In genomic region chr2:163734401-163734800, GRCh38 we compare ENCODE assay signal across 10 cellular contexts. TPM values are rescaled to one million over a fixed set of nuclear protein-coding genes. Genes with fewer than 3 reads are reported as not detected.
A peak's percentile ranks its signal among the peaks of the same experiment; 100 is the strongest.
DNase-seq lines count a peak whose midpoint lies in the region; ATAC-seq, FAIRE-seq and TF ChIP-seq lines count a peak whose summit lies in the region.
"Had no signal": no experiment of that assay in that cellular context is flagged by ENCODE, and none has a peak within 500 bp of the region (broad histone marks: within the 10 kb centered on the region; RNA-seq: fewer than 3 reads in every experiment).

No MANE protein-coding gene starts in this region.

- H3K36me3 ChIP-seq in heart right ventricle: no peaks in the 10 kb centered on the region
- H3K36me3 ChIP-seq in endodermal cell (ENCODE audit: control insufficient read depth, insufficient read depth, low read length): no peaks in the 10 kb centered on the region
- H3K36me3 ChIP-seq in neural cell (ENCODE audit: insufficient read depth, low read length): no peaks in the 10 kb centered on the region
- H3K36me3 ChIP-seq in aorta (ENCODE audit: control insufficient read depth in 1 of 2, insufficient read depth in 2 of 2, low read length in 1 of 2): no peaks in the 10 kb centered on the region
- H3K36me3 ChIP-seq: colonic mucosa had no signal

- H3K4me2 ChIP-seq in neural cell (ENCODE audit: low read length): no peak overlapping the region

- H3K4me3 ChIP-seq in heart right ventricle (peak overlapping the region; percentile 46 to 74 (median 72)), endodermal cell (ENCODE audit: low read length) (peak overlapping the region; percentile 96), neural cell (ENCODE audit: low read length) (peak overlapping the region; percentile 77), aorta (ENCODE audit: low read length in 2 of 2) (peak overlapping the region; percentile 96 to 100)
- H3K4me3 ChIP-seq: colonic mucosa had no signal

- intact Hi-C loops in heart right ventricle (cut with DNase I) (loop anchor here in 6 of 10 donors (2.0 to 10.0 kb wide), 11 partner anchors 42 to 390 kb away; no protein-coding TSS in a partner anchor), left ventricle myocardium superior (cut with micrococcal nuclease) (loop anchor here (10.0 kb wide), 1 partner anchor 320 kb away; no protein-coding TSS in a partner anchor), aorta (cut with DNase I) (loop anchor here (5.0 to 10.0 kb wide), 3 partner anchors 380 to 390 kb away; no protein-coding TSS in a partner anchor)

- no peak for DNase-seq in heart right ventricle
- no peak for DNase-seq in left ventricle myocardium superior
- no peak for DNase-seq in endodermal cell
- no peak for DNase-seq in aorta
- DNase-seq in HPDE6-E6E7 (ENCODE audit: extremely low spot score): no peak
- DNase-seq in SKM-1 (lab: John Stamatoyannopoulos, UW; ENCODE audit: unreplicated experiment): no peak
- DNase-seq in D721Med (ENCODE audit: insufficient read length, low spot score): no peak
- DNase-seq: colonic mucosa, NCI-H187 had no signal

- peaks cover 0 to 30% (median 0%) of the 10 kb centered on the region in 7 donors for H3K27me3 ChIP-seq in heart right ventricle
- peaks cover 8% of the 10 kb centered on the region for H3K27me3 ChIP-seq in endodermal cell (ENCODE audit: control insufficient read depth, insufficient read depth, low read length, poor library complexity, severe bottlenecking)
- H3K27me3 ChIP-seq in neural cell (ENCODE audit: insufficient read depth, low read depth, low read length): peaks cover 12% of the 10 kb centered on the region
- no peaks in the 10 kb centered on the region for H3K27me3 ChIP-seq in aorta (ENCODE audit: control insufficient read depth in 1 of 2, insufficient read depth in 2 of 2, low read length in 1 of 2)

- TF ChIP-seq CTCF in heart right ventricle (IDR thresholded peaks at IDR 0.05) (no peak), endodermal cell (conservative IDR thresholded peaks at IDR 0.05) (no peak), neural cell (IDR thresholded peaks at IDR 0.05; ENCODE audit: poor library complexity, severe bottlenecking) (no peak), D721Med (IDR thresholded peaks at IDR 0.05; ENCODE audit: insufficient read depth, missing control alignments) (no peak)

- peaks cover 44% of the 10 kb centered on the region for H3K79me2 ChIP-seq in neural cell (replicated peaks; ENCODE audit: insufficient read depth, low read length)

- H2AFZ ChIP-seq in neural cell (ENCODE audit: low read depth, low read length): no peak overlapping the region

- H3K4me3 Mint-ChIP-seq in endodermal cell: peak overlapping the region; percentile 84

- H3K36me3 Mint-ChIP-seq in endodermal cell (ENCODE audit: low read depth): no peaks in the 10 kb centered on the region

- H3K9ac ChIP-seq in endodermal cell (ENCODE audit: extremely low read depth, low read length, poor library complexity, severe bottlenecking): peak overlapping the region; percentile 90
- no peak overlapping the region for H3K9ac ChIP-seq in neural cell (ENCODE audit: low read length)

- H3K27ac Mint-ChIP-seq in endodermal cell: no peak overlapping the region

- peak overlapping the region in 9 of 10 donors; percentile 90 to 96 (median 94) for H3K27ac ChIP-seq in heart right ventricle
- H3K27ac ChIP-seq in endodermal cell (ENCODE audit: low read depth, low read length): no peak overlapping the region
- H3K27ac ChIP-seq in neural cell (ENCODE audit: low read length): no peak overlapping the region
- peak overlapping the region in 1 of 2 donors; percentile 89 for H3K27ac ChIP-seq in aorta (ENCODE audit: low read depth in 1 of 2, low read length in 2 of 2)

- 32 to 40% methylated on average over 2 of the region's 2 CpGs for WGBS in heart right ventricle, 2 donors
- no CpG with 5 or more reads among the region's 2 CpGs for WGBS in endodermal cell (ENCODE audit: insufficient coverage in 1 of 2, insufficient read length in 1 of 2), 2 experiments
- WGBS in aorta, 2 donors: 0 to 3% methylated on average over 2 of the region's 2 CpGs

- H4K20me1 ChIP-seq in neural cell (ENCODE audit: insufficient read depth): no peaks in the 10 kb centered on the region

- no peak for TF ChIP-seq EP300 in neural cell (conservative IDR thresholded peaks at IDR 0.05; ENCODE audit: poor library complexity, severe bottlenecking)

- H3K9me3 Mint-ChIP-seq in endodermal cell: no peaks in the 10 kb centered on the region

- peaks cover 5% of the 10 kb centered on the region for H3K27me3 Mint-ChIP-seq in endodermal cell (ENCODE audit: insufficient read depth)

- TF ChIP-seq RAD21 in neural cell (conservative IDR thresholded peaks at IDR 0.05): no peak

- H3K4me1 ChIP-seq in heart right ventricle: peaks cover 0 to 23% (median 7%) of the 10 kb centered on the region in 9 donors
- H3K4me1 ChIP-seq in endodermal cell (ENCODE audit: control insufficient read depth, insufficient read depth, low read length): peaks cover 6% of the 10 kb centered on the region
- no peaks in the 10 kb centered on the region for H3K4me1 ChIP-seq in aorta (ENCODE audit: control insufficient read depth in 1 of 2, insufficient read depth in 2 of 2, low read length in 2 of 2)
- H3K4me1 ChIP-seq: colonic mucosa had no signal

- H3K9me2 ChIP-seq in neural cell (ENCODE audit: insufficient read depth, low read length): no peaks in the 10 kb centered on the region

- peaks cover 7% of the 10 kb centered on the region for H3F3A ChIP-seq in neural cell (ENCODE audit: insufficient read depth, low read length, poor library complexity, severe bottlenecking)

- H3K9me3 ChIP-seq in heart right ventricle (no peaks in the 10 kb centered on the region), endodermal cell (ENCODE audit: control insufficient read depth, low read length) (no peaks in the 10 kb centered on the region), neural cell (ENCODE audit: low read length) (no peaks in the 10 kb centered on the region), aorta (ENCODE audit: control insufficient read depth, low read length) (no peaks in the 10 kb centered on the region)
- H3K9me3 ChIP-seq: colonic mucosa had no signal

- no peak for FAIRE-seq in D721Med (lab: Jason Lieb, UNC)

- ATAC-seq in heart right ventricle: no peak
- ATAC-seq in left ventricle myocardium superior: no peak
- no peak for ATAC-seq in aorta (ENCODE audit: low FRiP score)

- H3K4me1 Mint-ChIP-seq in endodermal cell: peaks cover 23% of the 10 kb centered on the region

TF ChIP-seq in neural cell, 6 proteins besides CTCF, POLR2A, EP300 and RAD21:
- TF ChIP-seq SMC3 (conservative IDR thresholded peaks at IDR 0.05; ENCODE audit: poor library complexity) (no peak), TAF1 (IDR thresholded peaks at IDR 0.05; ENCODE audit: low read depth) (no peak), MXI1 (conservative IDR thresholded peaks at IDR 0.05; ENCODE audit: poor library complexity, severe bottlenecking) (no peak), REST (IDR thresholded peaks at IDR 0.05; ENCODE audit: borderline replicate concordance) (no peak), EZH2 (IDR thresholded peaks at IDR 0.05; ENCODE audit: borderline replicate concordance, insufficient read depth, low read length, poor library complexity, severe bottlenecking) (no peak), POLR2AphosphoS5 (IDR thresholded peaks at IDR 0.05) (no peak)

RNA-seq across cellular contexts. Expression of gene FIGN, which starts 1.4 kb away (rescaled TPM):
- total RNA-seq in heart right ventricle (10 to 100 TPM in 9 of 10 donors, 1 to 10 TPM in 1; 10.0 to 17.0 (median 12.2) TPM), left ventricle myocardium superior (16.6 TPM), endodermal cell (10 to 100 TPM; 18.6 to 20.5 TPM), aorta (10 to 100 TPM; 12.7 to 27.8 TPM)
- polyA plus RNA-seq in heart right ventricle (1 to 10 TPM; 2.1 to 7.2 TPM), neural cell (0.71 and 1.0 TPM in 2 replicates), aorta (1 to 10 TPM; 1.6 to 3.9 TPM)
- polyA plus RNA-seq in endodermal cell (2013, experiment 1 of 2): 28.1 TPM
- 27.9 TPM for polyA plus RNA-seq in endodermal cell (2013, experiment 2 of 2)
- 1.9 and 3.9 TPM in 2 replicates for polyA minus RNA-seq in neural cell

Comparison
In these comparisons a context has a peak if more than half of its experiments do, and no peak if none do; other contexts are left out.
1. H3K27ac ChIP-seq: peak in heart right ventricle (9 of 10); none in endodermal cell (single experiment) and neural cell (single experiment).
2. Peak in every context shown above with its lines, with median percentiles within 50 percentile points of each other: H3K4me3 ChIP-seq.